ENCODE assay signal across 27 cellular contexts in genomic region chr4:126560794-126561193, GRCh38.
DNase-seq lines count a peak whose midpoint lies in the region; ATAC-seq and TF ChIP-seq lines count a peak whose summit lies in the region.
"Had no signal": no experiment of that assay in that cellular context is flagged by ENCODE, and none has a peak within 500 bp of the region (broad histone marks: within the 10 kb centered on the region; RNA-seq: fewer than 3 reads in every experiment).

No MANE protein-coding gene starts in this region.

- TF ChIP-seq CTCF in epithelial cell of esophagus (IDR thresholded peaks at IDR 0.05; ENCODE audit: insufficient read depth, low read depth, low read length, missing control alignments) (no peak), gastroesophageal sphincter (IDR thresholded peaks at IDR 0.05) (no peak)

- peaks cover 0 to 9% (median 0%) of the 10 kb centered on the region in 3 donors for H3K9me3 ChIP-seq in gastroesophageal sphincter

- peak; percentile 16; the same call in 1 of the 3 replicates for ATAC-seq in SK-N-SH treated with all-trans-retinoic acid at 6 μM for 48 hours
- ATAC-seq in gastroesophageal sphincter: no peak
- no peak for ATAC-seq in HG03439 (IDR thresholded peaks at IDR 0.05; ENCODE audit: unreplicated experiment)

- no peaks in the 10 kb centered on the region for H3K4me1 ChIP-seq in gastroesophageal sphincter

- TF ChIP-seq POLR2A in gastroesophageal sphincter (IDR thresholded peaks at IDR 0.05): no peak

- 79 to 80% methylated on average over 1 of the region's 1 CpG for WGBS in gastroesophageal sphincter (ENCODE audit: low coverage in 1 of 2), 2 donors

- DNase-seq in ELR (ENCODE audit: low read depth) (peak; percentile 24), LHCN-M2 (ENCODE audit: low read depth) (peak; percentile 19), epithelial cell of esophagus (ENCODE audit: low read depth) (peak; percentile 42), activated gamma-delta T cell (lab: John Stamatoyannopoulos, UW) (no peak), AG08396 (ENCODE audit: low spot score) (no peak)
- DNase-seq: ACHN; CD4-positive, CD25-positive, alpha-beta regulatory T cell; DMS153; DND-41; H7; HFFc6; Kasumi-1; MV-4-11; NCI-H1105; NCI-H1436 treated with DMSO at 0.1 percent for 48 hours; NCI-H187 treated with DMSO at 0.1 percent for 48 hours; NCI-H524 treated with DMSO at 0.1 percent for 48 hours; NCI-H82; NK-92 treated with Interleukin-12 subunit alpha and Interleukin-12 subunit beta, amount 100 ng/mL, for 24 hours; RPMI8226; SHP77 treated with DMSO at 0.1 percent for 48 hours; SW 1271 had no signal

- no peaks in the 10 kb centered on the region for H3K36me3 ChIP-seq in gastroesophageal sphincter

- H3K27ac ChIP-seq in gastroesophageal sphincter: no peak overlapping the region
- H3K27ac ChIP-seq: 22Rv1, HL-60 had no signal

- no peak overlapping the region for H3K4me3 ChIP-seq in epithelial cell of esophagus (ENCODE audit: low read length)
- no peak overlapping the region for H3K4me3 ChIP-seq in gastroesophageal sphincter

- TF ChIP-seq EP300 in gastroesophageal sphincter (IDR thresholded peaks at IDR 0.05): no peak

- no peaks in the 10 kb centered on the region for H3K27me3 ChIP-seq in gastroesophageal sphincter

TF ChIP-seq in SK-N-SH treated with all-trans-retinoic acid at 6 μM for 48 hours, 23 proteins besides CTCF, POLR2A, EP300 and RAD21:
- TF ChIP-seq ISL1 (CRISPR knock-in tag; IDR thresholded peaks at IDR 0.05) (no peak), BACH2 (CRISPR knock-in tag; IDR thresholded peaks at IDR 0.05; ENCODE audit: borderline replicate concordance) (no peak), OSR1 (CRISPR knock-in tag; IDR thresholded peaks at IDR 0.05) (no peak), ZFP3 (CRISPR knock-in tag; IDR thresholded peaks at IDR 0.05) (no peak), ZNF565 (CRISPR knock-in tag; conservative IDR thresholded peaks at IDR 0.05; ENCODE audit: low read depth) (no peak), SNAI2 (CRISPR knock-in tag; IDR thresholded peaks at IDR 0.05) (no peak), PPARA (CRISPR knock-in tag; IDR thresholded peaks at IDR 0.05; ENCODE audit: borderline replicate concordance) (no peak), CSRNP3 (CRISPR knock-in tag; IDR thresholded peaks at IDR 0.05) (no peak), ESRRG (CRISPR knock-in tag; IDR thresholded peaks at IDR 0.05) (no peak), POU6F1 (CRISPR knock-in tag; IDR thresholded peaks at IDR 0.05; ENCODE audit: borderline replicate concordance, low read depth) (no peak), ZC3H10 (CRISPR knock-in tag; IDR thresholded peaks at IDR 0.05) (no peak), GLIS3 (CRISPR knock-in tag; IDR thresholded peaks at IDR 0.05) (no peak), CREB5 (CRISPR knock-in tag; IDR thresholded peaks at IDR 0.05; ENCODE audit: low read depth) (no peak), RARB (CRISPR knock-in tag; IDR thresholded peaks at IDR 0.05) (no peak), ZNF8 (CRISPR knock-in tag; IDR thresholded peaks at IDR 0.05) (no peak), CSDC2 (CRISPR knock-in tag; IDR thresholded peaks at IDR 0.05) (no peak), TOX (CRISPR knock-in tag; IDR thresholded peaks at IDR 0.05; ENCODE audit: borderline replicate concordance) (no peak), ZNF70 (CRISPR knock-in tag; IDR thresholded peaks at IDR 0.05) (no peak), TCF4 (CRISPR knock-in tag; IDR thresholded peaks at IDR 0.05; ENCODE audit: borderline replicate concordance) (no peak), ARNTL (CRISPR knock-in tag; IDR thresholded peaks at IDR 0.05; ENCODE audit: borderline replicate concordance, low read depth) (no peak)

Comparison
In these comparisons a context has a peak if more than half of its experiments do, and no peak if none do; other contexts are left out.
1. DNase-seq: peak in ELR (single experiment), LHCN-M2 (single experiment) and epithelial cell of esophagus (single experiment); none in activated gamma-delta T cell (single experiment) and AG08396 (single experiment).